ENCODE assay signal across 10 cellular contexts in the genomic region with DNA sequence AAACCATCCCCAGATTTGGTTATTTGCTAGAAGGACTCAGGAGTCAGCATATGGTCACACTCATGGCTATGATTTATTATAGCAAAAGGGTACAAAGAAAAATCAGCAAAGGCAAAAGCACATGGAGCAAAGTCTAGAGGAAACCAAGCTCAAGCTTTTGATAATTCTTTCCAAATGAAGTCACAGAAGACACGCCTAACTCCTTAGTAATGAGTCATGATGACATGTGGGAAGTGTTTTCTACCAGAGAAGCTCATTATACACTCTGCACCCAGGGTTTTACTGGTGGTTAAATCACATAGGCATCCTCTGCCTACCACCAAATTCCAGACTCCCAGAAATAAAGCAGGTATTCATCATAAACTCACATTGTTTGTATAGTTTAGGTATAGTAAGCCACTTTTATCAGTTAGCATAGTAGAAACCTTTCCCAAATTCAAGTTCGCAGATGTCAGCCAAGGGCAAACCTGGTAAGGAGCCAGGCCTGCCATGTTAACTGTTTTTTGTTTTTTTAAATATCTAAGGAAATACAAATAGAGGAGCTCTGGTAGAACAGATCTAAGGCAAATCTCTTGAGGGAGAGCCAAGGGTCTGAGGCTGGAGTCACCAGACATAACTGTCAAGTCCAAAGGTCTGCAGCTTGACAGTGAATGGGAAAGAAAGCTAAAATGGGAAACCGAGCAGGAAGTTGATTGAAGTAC. TPM values are rescaled to one million over a fixed set of nuclear protein-coding genes. Genes with fewer than 3 reads are reported as not detected.
DNase-seq lines count a peak whose midpoint lies in the region; ATAC-seq, FAIRE-seq and TF ChIP-seq lines count a peak whose summit lies in the region.
"Had no signal": no experiment of that assay in that cellular context is flagged by ENCODE, and none has a peak within 500 bp of the region (broad histone marks: within the 10 kb centered on the region; RNA-seq: fewer than 3 reads in every experiment).

No MANE protein-coding gene starts in this region.

- H2AFZ ChIP-seq in astrocyte (ENCODE audit: low read depth, low read length) = no peak overlapping the region

- intact Hi-C loops in transverse colon (cut with DNase I; ENCODE audit: low total_unique reads) = no loop called here

- TF ChIP-seq POLR2A in transverse colon (IDR thresholded peaks at IDR 0.05) = peak; percentile 25

- peaks cover 23% of the 10 kb centered on the region for H3K4me1 ChIP-seq in astrocyte (ENCODE audit: insufficient read depth, low read length)
- peaks cover 0 to 18% (median 13%) of the 10 kb centered on the region in 4 donors for H3K4me1 ChIP-seq in transverse colon

- peak overlapping the region; percentile 19 for H3K4me3 ChIP-seq in astrocyte (ENCODE audit: insufficient read depth, low read depth, low read length)
- H3K4me3 ChIP-seq in transverse colon = no peak overlapping the region

- H3K36me3 Mint-ChIP-seq in astrocyte (ENCODE audit: low read depth, unreplicated experiment) = no peaks in the 10 kb centered on the region

- in situ Hi-C loops in transverse colon (cut with MboI; ENCODE audit: low pct_ligation_motif_present in 1 of 4, low pct_unique_long_range_greater_than_20kb in 1 of 4, low sequenced_read_pairs in 3 of 4) = no loop called here

- H3K9me3 Mint-ChIP-seq in astrocyte (ENCODE audit: unreplicated experiment) = no peaks in the 10 kb centered on the region

- peak overlapping the region; percentile 100 for H3K27ac Mint-ChIP-seq in astrocyte (ENCODE audit: unreplicated experiment)

- peak; percentile 89 for FAIRE-seq in astrocyte (lab: Jason Lieb, UNC)

- H3K79me2 ChIP-seq in astrocyte (ENCODE audit: insufficient read depth, low read length) = no peaks in the 10 kb centered on the region

- no peaks in the 10 kb centered on the region for H3K27me3 Mint-ChIP-seq in astrocyte (ENCODE audit: low read depth, unreplicated experiment)

- H3K27me3 ChIP-seq in astrocyte (ENCODE audit: insufficient read depth, low read length) (no peaks in the 10 kb centered on the region), transverse colon (no peaks in the 10 kb centered on the region)

- H3K4me2 ChIP-seq in astrocyte (ENCODE audit: low read length) = peak overlapping the region; percentile 65

- no peaks in the 10 kb centered on the region for H4K20me1 ChIP-seq in astrocyte (ENCODE audit: insufficient read depth, low read length)

- H3K9me3 ChIP-seq in astrocyte (ENCODE audit: insufficient read depth, low read depth, low read length) (no peaks in the 10 kb centered on the region), transverse colon (no peaks in the 10 kb centered on the region)

- no peaks in the 10 kb centered on the region for H3K36me3 ChIP-seq in astrocyte (ENCODE audit: insufficient read depth, low read length)
- H3K36me3 ChIP-seq in transverse colon = no peaks in the 10 kb centered on the region

- H3K27ac ChIP-seq in astrocyte (ENCODE audit: low read depth, low read length) (peak overlapping the region; percentile 99), transverse colon (peak overlapping the region; percentile 63 to 85 (median 75))

- H3K4me1 Mint-ChIP-seq in astrocyte (ENCODE audit: low read depth, unreplicated experiment) = peaks cover 21% of the 10 kb centered on the region

- DNase-seq in DMS 273 (lab: John Stamatoyannopoulos, UW; ENCODE audit: unreplicated experiment) = peak; percentile 48
- DNase-seq in DMS 273 treated with DMSO at 0.1 percent for 48 hours (lab: John Stamatoyannopoulos, UW) = no peak
- peak; percentile 99 for DNase-seq in astrocyte (ENCODE audit: low read depth)
- DNase-seq in iris pigment epithelial cell (ENCODE audit: low read depth) = peak; percentile 97
- DNase-seq in transverse colon = peak; percentile 21
- DNase-seq in NCI-H2196 treated with DMSO at 0.1 percent for 48 hours (lab: John Stamatoyannopoulos, UW; ENCODE audit: unreplicated experiment) = no peak
- no peak for DNase-seq in stimulated activated CD4-positive, alpha-beta T cell treated with anti-CD3 and anti-CD28 coated beads, Interleukin-12 subunit alpha, Interleukin-12 subunit beta, amount 100 ng/mL, for 4 hours
- DNase-seq: 8988T; activated CD8-positive, alpha-beta memory T cell treated with anti-CD3 and anti-CD28 coated beads, Interleukin-2, amount 50 U/mL, for 4 hours had no signal

- no peak for TF ChIP-seq EP300 in transverse colon (IDR thresholded peaks at IDR 0.05; ENCODE audit: low read depth)

- peak overlapping the region; percentile 76 for H3K9ac ChIP-seq in astrocyte (ENCODE audit: low read length)

- no peak overlapping the region for H3K4me3 Mint-ChIP-seq in astrocyte (ENCODE audit: unreplicated experiment)

- no peak for ATAC-seq in GM19035 (IDR thresholded peaks at IDR 0.05; ENCODE audit: unreplicated experiment)

- TF ChIP-seq CTCF in astrocyte (IDR thresholded peaks at IDR 0.05; ENCODE audit: insufficient read depth, low read depth, low read length) (no peak), transverse colon (IDR thresholded peaks at IDR 0.05) (no peak)

- WGBS in transverse colon (ENCODE audit: low coverage in 1 of 2), 2 donors = 41 to 50% methylated on average over 2 to 3 of the region's 3 CpGs

RNA-seq across cellular contexts. Expression of gene HIBADH, which starts 15.4 kb away (rescaled TPM):
- 21.9 and 23.9 TPM in 2 replicates for total RNA-seq in astrocyte
- 10 to 100 TPM; 18.0 to 74.8 (median 41.2) TPM for total RNA-seq in transverse colon

Comparison
In these comparisons a context has a peak if more than half of its experiments do, and no peak if none do; other contexts are left out.
1. DNase-seq: peak in DMS 273 (single experiment), astrocyte (single experiment), iris pigment epithelial cell (single experiment) and transverse colon (single experiment); none in DMS 273 treated with DMSO at 0.1 percent for 48 hours (single experiment), NCI-H2196 treated with DMSO at 0.1 percent for 48 hours (single experiment) and stimulated activated CD4-positive, alpha-beta T cell treated with anti-CD3 and anti-CD28 coated beads, Interleukin-12 subunit alpha, Interleukin-12 subunit beta, amount 100 ng/mL, for 4 hours (single experiment).